8 cellular contexts compared by ENCODE assay signal in genomic region chr14:37246427-37246829, GRCh38. TPM values are rescaled to one million over a fixed set of nuclear protein-coding genes. Genes with fewer than 3 reads are reported as not detected.
DNase-seq lines count a peak whose midpoint lies in the region; ATAC-seq and TF ChIP-seq lines count a peak whose summit lies in the region.

No MANE protein-coding gene starts in this region.

- TF ChIP-seq POLR2A in body of pancreas (IDR thresholded peaks at IDR 0.05) = no peak

- POLR2A ChIA-PET in activated CD4-positive, alpha-beta T cell treated with anti-CD3 and anti-CD28 coated beads for 36 hours (lab: Charles Lee) = no interaction called here

- H4K20me1 ChIP-seq in GM23338 (replicated peaks; ENCODE audit: insufficient read depth) = peaks cover 5% of the 10 kb centered on the region; the same call in 1 of the 2 replicates

- H3K4me1 ChIP-seq in GM23338 (ENCODE audit: insufficient read depth) (no peaks in the 10 kb centered on the region), body of pancreas (no peaks in the 10 kb centered on the region), left lung (no peaks in the 10 kb centered on the region)

- no peaks in the 10 kb centered on the region for H3K9me3 ChIP-seq in body of pancreas
- no peaks in the 10 kb centered on the region for H3K9me3 ChIP-seq in left lung

- CTCF ChIA-PET in activated CD4-positive, alpha-beta T cell treated with anti-CD3 and anti-CD28 coated beads for 36 hours (lab: Charles Lee) = interaction anchor here (0.7 to 2.2 kb wide), 10 partner anchors 9 to 628 kb away, joined by 3 to 13 read pairs (median 4); no protein-coding TSS in a partner anchor

- no peak overlapping the region for H3K27ac ChIP-seq in GM23338 (ENCODE audit: low read depth)
- H3K27ac ChIP-seq in body of pancreas = no peak overlapping the region
- no peak overlapping the region for H3K27ac ChIP-seq in left lung

- H3K79me2 ChIP-seq in GM23338 (replicated peaks; ENCODE audit: insufficient read depth) = no peaks in the 10 kb centered on the region

- H3K4me3 ChIP-seq in GM23338 (no peak overlapping the region), body of pancreas (no peak overlapping the region), left lung (no peak overlapping the region)

- no peak overlapping the region for H3K4me3 Mint-ChIP-seq in GM23338
- no peak overlapping the region for H3K4me3 Mint-ChIP-seq in activated CD4-positive, alpha-beta T cell treated with anti-CD3 and anti-CD28 coated beads for 36 hours
- no peak overlapping the region for H3K4me3 Mint-ChIP-seq in stimulated activated memory B cell treated with anti-CD40 and anti-IgM and Interleukin-4, amounts not matched to agents 10 μg/mL and 1 μg/mL and 100 μg/mL, for 72 hours

- no peaks in the 10 kb centered on the region for H3K4me1 Mint-ChIP-seq in GM23338
- H3K4me1 Mint-ChIP-seq in activated CD4-positive, alpha-beta T cell treated with anti-CD3 and anti-CD28 coated beads for 36 hours = no peaks in the 10 kb centered on the region
- H3K4me1 Mint-ChIP-seq in stimulated activated memory B cell treated with anti-CD40 and anti-IgM and Interleukin-4, amounts not matched to agents 10 μg/mL and 1 μg/mL and 100 μg/mL, for 72 hours = no peaks in the 10 kb centered on the region

- no peak overlapping the region for H2AFZ ChIP-seq in GM23338

- no peaks in the 10 kb centered on the region for H3K27me3 ChIP-seq in GM23338 (ENCODE audit: insufficient read depth)
- H3K27me3 ChIP-seq in body of pancreas = no peaks in the 10 kb centered on the region
- no peaks in the 10 kb centered on the region for H3K27me3 ChIP-seq in left lung

- no peak overlapping the region for H3K27ac Mint-ChIP-seq in GM23338
- no peak overlapping the region for H3K27ac Mint-ChIP-seq in activated CD4-positive, alpha-beta T cell treated with anti-CD3 and anti-CD28 coated beads for 36 hours
- no peak overlapping the region for H3K27ac Mint-ChIP-seq in stimulated activated memory B cell treated with anti-CD40 and anti-IgM and Interleukin-4, amounts not matched to agents 10 μg/mL and 1 μg/mL and 100 μg/mL, for 72 hours

- intact Hi-C loops in body of pancreas (cut with DNase I) (loop anchor here (10.0 kb wide), 1 partner anchor 348 kb away; the partner anchor contains the start of genes FOXA1 and TTC6), left lung (cut with DNase I) (loop anchor here in 1 of 2 donors (10.0 kb wide), 1 partner anchor 628 kb away; no protein-coding TSS in a partner anchor)
- intact Hi-C loops in activated CD4-positive, alpha-beta T cell treated with anti-CD3 and anti-CD28 coated beads for 36 hours (cut with DNase I, micrococcal nuclease) = loop anchor here (1.0 to 2.0 kb wide), 2 partner anchors 348 to 628 kb away; partner anchors contain the start of genes FOXA1 (in 1 of the 2) and TTC6 (in 1 of the 2)

- H3K36me3 Mint-ChIP-seq in GM23338 (ENCODE audit: low read depth) = no peaks in the 10 kb centered on the region
- no peaks in the 10 kb centered on the region for H3K36me3 Mint-ChIP-seq in activated CD4-positive, alpha-beta T cell treated with anti-CD3 and anti-CD28 coated beads for 36 hours (ENCODE audit: low read depth)
- H3K36me3 Mint-ChIP-seq in stimulated activated memory B cell treated with anti-CD40 and anti-IgM and Interleukin-4, amounts not matched to agents 10 μg/mL and 1 μg/mL and 100 μg/mL, for 72 hours = no peaks in the 10 kb centered on the region

- H3F3A ChIP-seq in GM23338 (replicated peaks; ENCODE audit: low read depth) = no peaks in the 10 kb centered on the region

- H3K36me3 ChIP-seq in GM23338 (ENCODE audit: insufficient read depth) = no peaks in the 10 kb centered on the region
- no peaks in the 10 kb centered on the region for H3K36me3 ChIP-seq in body of pancreas (replicated peaks in 1 of 2; ENCODE audit: insufficient read depth in 1 of 2, low read depth in 2 of 2)
- H3K36me3 ChIP-seq in left lung = no peaks in the 10 kb centered on the region

- no peaks in the 10 kb centered on the region for H3K27me3 Mint-ChIP-seq in GM23338 (ENCODE audit: insufficient read depth, low read depth, poor library complexity)
- no peaks in the 10 kb centered on the region for H3K27me3 Mint-ChIP-seq in activated CD4-positive, alpha-beta T cell treated with anti-CD3 and anti-CD28 coated beads for 36 hours
- H3K27me3 Mint-ChIP-seq in stimulated activated memory B cell treated with anti-CD40 and anti-IgM and Interleukin-4, amounts not matched to agents 10 μg/mL and 1 μg/mL and 100 μg/mL, for 72 hours = no peaks in the 10 kb centered on the region

- H3K4me2 ChIP-seq in GM23338 = no peak overlapping the region

- no peaks in the 10 kb centered on the region for H3K9me2 ChIP-seq in GM23338 (ENCODE audit: insufficient read depth)

- H3K9me3 Mint-ChIP-seq in GM23338 = no peaks in the 10 kb centered on the region
- H3K9me3 Mint-ChIP-seq in activated CD4-positive, alpha-beta T cell treated with anti-CD3 and anti-CD28 coated beads for 36 hours (ENCODE audit: low read depth) = no peaks in the 10 kb centered on the region
- no peaks in the 10 kb centered on the region for H3K9me3 Mint-ChIP-seq in stimulated activated memory B cell treated with anti-CD40 and anti-IgM and Interleukin-4, amounts not matched to agents 10 μg/mL and 1 μg/mL and 100 μg/mL, for 72 hours

- no peak for ATAC-seq in GM23338
- peak; percentile 56 for ATAC-seq in body of pancreas
- ATAC-seq in left lung = peak; percentile 84
- ATAC-seq in activated CD4-positive, alpha-beta T cell treated with anti-CD3 and anti-CD28 coated beads for 36 hours = no peak
- no peak for ATAC-seq in stimulated activated memory B cell treated with anti-CD40 and anti-IgM and Interleukin-4, amounts not matched to agents 10 μg/mL and 1 μg/mL and 100 μg/mL, for 72 hours
- no peak for ATAC-seq in HG03457 (IDR thresholded peaks at IDR 0.05; ENCODE audit: unreplicated experiment)

- peak; percentile 4 for DNase-seq in CMK (ENCODE audit: low read depth)
- DNase-seq in GM23338 (ENCODE audit: low spot score) = peak; percentile 74
- peak; percentile 58 for DNase-seq in NCI-H2227 (lab: John Stamatoyannopoulos, UW; ENCODE audit: unreplicated experiment)
- peak in 1 of 4 donors; percentile 21 for DNase-seq in body of pancreas
- DNase-seq in left lung = no peak
- no peak for DNase-seq in activated CD4-positive, alpha-beta T cell treated with anti-CD3 and anti-CD28 coated beads for 36 hours

- peak; percentile 62 to 81 for TF ChIP-seq CTCF in GM23338 (conservative IDR thresholded peaks at IDR 0.05; ENCODE audit: low read depth in 2 of 2)
- TF ChIP-seq CTCF in body of pancreas (IDR thresholded peaks at IDR 0.05) = peak; percentile 66 to 85 (median 74)
- TF ChIP-seq CTCF in left lung (IDR thresholded peaks at IDR 0.05) = peak; percentile 55 to 59

TF ChIP-seq in GM23338, 12 proteins besides CTCF, POLR2A, EP300 and RAD21 (continues in another document):
- no peak for TF ChIP-seq EZH2 (IDR thresholded peaks at IDR 0.05; ENCODE audit: low read depth, unreplicated experiment)
- no peak for TF ChIP-seq CREB1 (CRISPR knock-in tag; IDR thresholded peaks at IDR 0.05; ENCODE audit: low read depth)
- no peak for TF ChIP-seq STAT1 (IDR thresholded peaks at IDR 0.05; ENCODE audit: unreplicated experiment)
- TF ChIP-seq REST (IDR thresholded peaks at IDR 0.05; ENCODE audit: unreplicated experiment) = no peak

RNA-seq across cellular contexts. Expression of gene MIPOL1, which starts 48.7 kb away (rescaled TPM):
- total RNA-seq in GM23338 (2014; rRNA removed; shearing (Covaris generic)) = 21.7 and 24.8 TPM in 2 replicates
- 12.5 and 16.6 TPM in 2 replicates for polyA plus RNA-seq in GM23338 (2016; fragmentation: Nextera tagmentation; extraction: Ambion mirVana)
- total RNA-seq in body of pancreas = 10 to 100 TPM in 1 of 2 donors, 1 to 10 TPM in 1; 8.6 to 27.0 TPM
- total RNA-seq in left lung = 10 to 100 TPM; 10.4 to 12.5 TPM
- under 1 TPM in 1 of 2 experiments, not detected in 1; 0.09 TPM for total RNA-seq in activated CD4-positive, alpha-beta T cell treated with anti-CD3 and anti-CD28 coated beads for 36 hours

Comparison
In these comparisons a context has a peak if more than half of its experiments do, and no peak if none do; other contexts are left out.
1. DNase-seq: peak in CMK (single experiment), GM23338 (single experiment) and NCI-H2227 (single experiment); none in left lung (0 of 2) and activated CD4-positive, alpha-beta T cell treated with anti-CD3 and anti-CD28 coated beads for 36 hours (single experiment).
2. ATAC-seq: peak in body of pancreas (single experiment) and left lung (single experiment); none in GM23338 (single experiment), activated CD4-positive, alpha-beta T cell treated with anti-CD3 and anti-CD28 coated beads for 36 hours (single experiment), stimulated activated memory B cell treated with anti-CD40 and anti-IgM and Interleukin-4, amounts not matched to agents 10 μg/mL and 1 μg/mL and 100 μg/mL, for 72 hours (single experiment) and HG03457 (single experiment).
3. RNA of gene MIPOL1, which starts 48.7 kb away (total RNA-seq): 8.6 to 27.0 TPM in body of pancreas, 21.7 to 24.8 TPM in GM23338 and 10.4 to 12.5 TPM in left lung; 0.09 TPM in activated CD4-positive, alpha-beta T cell treated with anti-CD3 and anti-CD28 coated beads for 36 hours; every median in the first group is over 4 times any median in the second.
4. Peak in every context shown above with its lines, with median percentiles within 50 percentile points of each other: CTCF ChIP-seq.